ENCODE assay signal across 1 cellular context in the genomic region with DNA sequence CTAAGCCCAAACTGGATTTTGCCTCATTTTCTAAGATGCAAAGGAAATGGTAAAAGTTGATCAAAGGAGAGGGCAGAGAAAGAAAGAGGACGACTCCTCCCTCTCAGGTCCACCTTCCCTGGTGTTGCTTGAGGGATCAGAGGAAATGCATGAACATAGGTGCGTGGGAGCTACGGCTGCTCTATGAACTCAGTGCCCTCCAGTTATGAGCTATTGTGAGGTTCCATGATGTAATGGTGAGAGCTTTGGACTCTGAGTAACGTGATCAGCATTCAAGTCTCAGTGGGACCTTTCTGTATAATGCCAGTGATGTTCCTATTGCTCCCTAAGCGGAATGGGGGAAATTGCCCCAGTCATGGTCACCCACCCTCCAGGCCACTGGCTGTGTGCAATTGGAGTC.
TF ChIP-seq lines count a peak whose summit lies in the region.

No MANE protein-coding gene starts in this region.

TF ChIP-seq in HepG2, 621 proteins besides CTCF, POLR2A, EP300 and RAD21:
- peak; percentile 73; the same call in 1 of the 2 replicates for TF ChIP-seq ZBTB21 (CRISPR knock-in tag; IDR thresholded peaks at IDR 0.05)
- TF ChIP-seq ZSCAN20 (CRISPR knock-in tag; IDR thresholded peaks at IDR 0.05; ENCODE audit: borderline replicate concordance): no peak
- TF ChIP-seq FOSL2 (CRISPR knock-in tag; IDR thresholded peaks at IDR 0.05): peak; percentile 53
TF ChIP-seq in HepG2: peak in this region for 2.
